In genomic region chr11:76287227-76287626, GRCh38 we compare ENCODE assay signal across 15 cellular contexts.
"Had no signal": no experiment of that assay in that cellular context is flagged by ENCODE, and none has a peak within 500 bp of the region (broad histone marks: within the 10 kb centered on the region; RNA-seq: fewer than 3 reads in every experiment).

No MANE protein-coding gene starts in this region.

- H3K27ac ChIP-seq: coronary artery, foreskin keratinocyte, left ventricle myocardium inferior, stomach, testis, upper lobe of left lung, VCaP had no signal

- H3K4me3 Mint-ChIP-seq: natural killer cell had no signal

- H3K36me3 Mint-ChIP-seq: natural killer cell had no signal

- H3K9me3 Mint-ChIP-seq: natural killer cell had no signal

- H3K36me3 ChIP-seq: left ventricle myocardium inferior, stomach, upper lobe of left lung had no signal

- H3K27me3 ChIP-seq: stomach, testis, upper lobe of left lung had no signal

- DNase-seq: activated CD4-positive, alpha-beta T cell treated with anti-CD3 and anti-CD28 coated beads for 4 hours; activated naive CD4-positive, alpha-beta T cell treated with Interleukin-2 at 50 U/mL for 16 hours; amniotic stem cell; caudate nucleus; foreskin keratinocyte; glutamatergic neuron; hypothalamus; left ventricle myocardium inferior; natural killer cell; stimulated activated CD4-positive, alpha-beta T cell treated with anti-CD3 and anti-CD28 coated beads, Interleukin-4, amount 100 ng/mL, for 24 hours; stomach; testis; upper lobe of left lung had no signal

- ATAC-seq: foreskin keratinocyte, natural killer cell had no signal

- H3K9me3 ChIP-seq: left ventricle myocardium inferior, stomach, testis, upper lobe of left lung had no signal

- H3K4me1 ChIP-seq: foreskin keratinocyte, left ventricle myocardium inferior, stomach, testis, upper lobe of left lung had no signal

- H3K4me3 ChIP-seq: coronary artery, left ventricle myocardium inferior, stomach, testis, upper lobe of left lung had no signal
